1 cellular context compared by ENCODE assay signal in the genomic region with DNA sequence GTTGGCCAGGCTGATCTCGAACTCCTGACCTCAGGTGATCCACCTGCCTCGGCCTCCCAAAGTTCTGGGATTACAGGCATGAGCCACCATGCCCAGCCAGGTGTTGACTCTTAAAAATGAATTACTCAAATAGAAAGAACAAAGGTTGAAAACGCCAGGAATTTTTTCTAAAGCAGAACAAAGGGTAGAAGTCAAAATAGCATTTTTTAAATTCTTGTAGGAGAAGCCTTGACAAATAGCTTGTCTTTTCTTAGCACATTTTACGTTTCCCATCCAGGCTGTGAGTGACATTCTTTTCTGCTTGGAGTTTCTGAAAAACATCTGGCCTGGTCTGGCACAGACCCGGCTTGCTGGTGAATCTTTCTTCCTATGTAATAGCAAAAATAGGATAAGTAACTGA.
TF ChIP-seq lines count a peak whose summit lies in the region.

No MANE protein-coding gene starts in this region.

TF ChIP-seq in WTC11, 78 proteins besides CTCF, POLR2A, EP300 and RAD21 (continued from another document):
- TF ChIP-seq, protein P1, sequence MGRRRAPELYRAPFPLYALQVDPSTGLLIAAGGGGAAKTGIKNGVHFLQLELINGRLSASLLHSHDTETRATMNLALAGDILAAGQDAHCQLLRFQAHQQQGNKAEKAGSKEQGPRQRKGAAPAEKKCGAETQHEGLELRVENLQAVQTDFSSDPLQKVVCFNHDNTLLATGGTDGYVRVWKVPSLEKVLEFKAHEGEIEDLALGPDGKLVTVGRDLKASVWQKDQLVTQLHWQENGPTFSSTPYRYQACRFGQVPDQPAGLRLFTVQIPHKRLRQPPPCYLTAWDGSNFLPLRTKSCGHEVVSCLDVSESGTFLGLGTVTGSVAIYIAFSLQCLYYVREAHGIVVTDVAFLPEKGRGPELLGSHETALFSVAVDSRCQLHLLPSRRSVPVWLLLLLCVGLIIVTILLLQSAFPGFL (CRISPR knock-in tag; IDR thresholded peaks at IDR 0.05; ENCODE audit: borderline replicate concordance): no peak
- TF ChIP-seq JAZF1 (CRISPR knock-in tag; IDR thresholded peaks at IDR 0.05) (no peak), TCF7 (CRISPR knock-in tag; IDR thresholded peaks at IDR 0.05; ENCODE audit: low read depth) (no peak), TEAD1 (CRISPR knock-in tag; IDR thresholded peaks at IDR 0.05) (no peak), NFE2L1 (CRISPR knock-in tag; IDR thresholded peaks at IDR 0.05) (no peak), IRF2 (CRISPR knock-in tag; IDR thresholded peaks at IDR 0.05; ENCODE audit: borderline replicate concordance, low read depth) (no peak), GTF2I (CRISPR knock-in tag; conservative IDR thresholded peaks at IDR 0.05) (no peak), SP1 (CRISPR knock-in tag; conservative IDR thresholded peaks at IDR 0.05) (no peak)
- TF ChIP-seq, protein P2, sequence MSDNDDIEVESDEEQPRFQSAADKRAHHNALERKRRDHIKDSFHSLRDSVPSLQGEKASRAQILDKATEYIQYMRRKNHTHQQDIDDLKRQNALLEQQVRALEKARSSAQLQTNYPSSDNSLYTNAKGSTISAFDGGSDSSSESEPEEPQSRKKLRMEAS (CRISPR knock-in tag; IDR thresholded peaks at IDR 0.05): no peak
- TF ChIP-seq, protein P3, sequence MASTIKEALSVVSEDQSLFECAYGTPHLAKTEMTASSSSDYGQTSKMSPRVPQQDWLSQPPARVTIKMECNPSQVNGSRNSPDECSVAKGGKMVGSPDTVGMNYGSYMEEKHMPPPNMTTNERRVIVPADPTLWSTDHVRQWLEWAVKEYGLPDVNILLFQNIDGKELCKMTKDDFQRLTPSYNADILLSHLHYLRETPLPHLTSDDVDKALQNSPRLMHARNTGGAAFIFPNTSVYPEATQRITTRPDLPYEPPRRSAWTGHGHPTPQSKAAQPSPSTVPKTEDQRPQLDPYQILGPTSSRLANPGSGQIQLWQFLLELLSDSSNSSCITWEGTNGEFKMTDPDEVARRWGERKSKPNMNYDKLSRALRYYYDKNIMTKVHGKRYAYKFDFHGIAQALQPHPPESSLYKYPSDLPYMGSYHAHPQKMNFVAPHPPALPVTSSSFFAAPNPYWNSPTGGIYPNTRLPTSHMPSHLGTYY (CRISPR knock-in tag; IDR thresholded peaks at IDR 0.05): no peak
- TF ChIP-seq, protein P4, sequence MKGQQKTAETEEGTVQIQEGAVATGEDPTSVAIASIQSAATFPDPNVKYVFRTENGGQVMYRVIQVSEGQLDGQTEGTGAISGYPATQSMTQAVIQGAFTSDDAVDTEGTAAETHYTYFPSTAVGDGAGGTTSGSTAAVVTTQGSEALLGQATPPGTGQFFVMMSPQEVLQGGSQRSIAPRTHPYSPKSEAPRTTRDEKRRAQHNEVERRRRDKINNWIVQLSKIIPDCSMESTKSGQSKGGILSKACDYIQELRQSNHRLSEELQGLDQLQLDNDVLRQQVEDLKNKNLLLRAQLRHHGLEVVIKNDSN (CRISPR knock-in tag; IDR thresholded peaks at IDR 0.05): no peak
TF ChIP-seq in WTC11: peak in this region for 0.
